ENCODE assay signal across 20 cellular contexts in the genomic region with DNA sequence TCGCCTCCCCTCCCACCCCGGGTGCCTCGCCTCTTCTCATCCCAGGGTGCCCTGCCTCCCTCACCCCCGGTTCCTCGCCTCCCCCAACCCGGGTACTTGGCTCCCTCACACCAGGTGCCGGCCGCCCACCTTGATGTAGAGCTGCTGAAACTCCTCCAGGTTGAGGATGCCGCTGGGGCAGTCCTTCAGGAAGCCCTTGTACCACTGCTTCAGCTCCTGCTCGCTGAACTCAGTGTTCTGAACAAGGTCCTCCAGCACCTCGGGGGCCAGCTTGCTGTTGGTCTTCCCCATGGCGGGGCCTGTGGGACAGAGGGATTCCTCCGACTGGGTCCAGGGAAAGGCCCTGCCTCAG. TPM values are rescaled to one million over a fixed set of nuclear protein-coding genes. Genes with fewer than 3 reads are reported as not detected.
"Had no signal": no experiment of that assay in that cellular context is flagged by ENCODE, and none has a peak within 500 bp of the region (broad histone marks: within the 10 kb centered on the region; RNA-seq: fewer than 3 reads in every experiment).

No MANE protein-coding gene starts in this region.

- H3K9me3 Mint-ChIP-seq: activated CD4-positive, alpha-beta T cell treated with anti-CD3 and anti-CD28 coated beads, Interleukin-2, amount 10 ng/mL, durations not matched to agents 7 days and 5 days; dendritic cell treated with granulocyte-macrophage colony-stimulating factor and Interleukin-4, amounts not matched to agents 40 ng/mL and 50 ng/mL, for 4 days had no signal

- H3K4me1 ChIP-seq: ascending aorta, breast epithelium, esophagus muscularis mucosa, neural progenitor cell, psoas muscle had no signal

- H3K36me3 ChIP-seq: ascending aorta, breast epithelium, esophagus muscularis mucosa, gastroesophageal sphincter, heart left ventricle, neural progenitor cell, thoracic aorta, upper lobe of left lung had no signal

- H3K4me2 ChIP-seq: neural progenitor cell had no signal

- H3K9me3 ChIP-seq: ascending aorta, breast epithelium, esophagus muscularis mucosa, gastroesophageal sphincter, heart left ventricle, psoas muscle, thoracic aorta, upper lobe of left lung had no signal

- H3K27ac ChIP-seq: ascending aorta, breast epithelium, esophagus muscularis mucosa, gastroesophageal sphincter, heart left ventricle, neural progenitor cell, psoas muscle, thoracic aorta, upper lobe of left lung had no signal

- H3K27ac Mint-ChIP-seq: activated CD4-positive, alpha-beta T cell treated with anti-CD3 and anti-CD28 coated beads, Interleukin-2, amount 10 ng/mL, durations not matched to agents 7 days and 5 days; activated CD8-positive, alpha-beta T cell treated with anti-CD3 and anti-CD28 coated beads, Interleukin-2, amount 10 ng/mL, durations not matched to agents 7 days and 5 days; dendritic cell treated with granulocyte-macrophage colony-stimulating factor and Interleukin-4, amounts not matched to agents 40 ng/mL and 50 ng/mL, for 4 days; neural progenitor cell had no signal

- ATAC-seq: gastroesophageal sphincter, left lobe of liver had no signal

- H3K27me3 ChIP-seq: ascending aorta had no signal

- H3K4me3 Mint-ChIP-seq: activated CD4-positive, alpha-beta T cell treated with anti-CD3 and anti-CD28 coated beads, Interleukin-2, amount 10 ng/mL, durations not matched to agents 7 days and 5 days; activated CD8-positive, alpha-beta T cell treated with anti-CD3 and anti-CD28 coated beads, Interleukin-2, amount 10 ng/mL, durations not matched to agents 7 days and 5 days; dendritic cell treated with granulocyte-macrophage colony-stimulating factor and Interleukin-4, amounts not matched to agents 40 ng/mL and 50 ng/mL, for 4 days; neural progenitor cell had no signal

- H3K9ac ChIP-seq: neural progenitor cell had no signal

- DNase-seq: activated CD8-positive, alpha-beta memory T cell treated with anti-CD3 and anti-CD28 coated beads, Interleukin-2, amount 50 U/mL, for 48 hours; heart left ventricle; kidney; mammary epithelial cell; midbrain; psoas muscle had no signal

- H3K4me3 ChIP-seq: ascending aorta, gastroesophageal sphincter, neural progenitor cell, psoas muscle, thoracic aorta, upper lobe of left lung had no signal

RNA-seq across cellular contexts. Expression of a gene that starts 6.9 kb away (rescaled TPM):
- total RNA-seq: ascending aorta, breast epithelium, endothelial cell of umbilical vein, osteocyte had no signal
- polyA plus RNA-seq: endothelial cell of umbilical vein had no signal

RNA-seq across cellular contexts. Expression of a gene that starts 12.4 kb away (rescaled TPM):
- total RNA-seq: activated CD4-positive, alpha-beta T cell treated with anti-CD3 and anti-CD28 coated beads, Interleukin-2, amount 10 ng/mL, durations not matched to agents 7 days and 5 days; activated CD8-positive, alpha-beta T cell treated with anti-CD3 and anti-CD28 coated beads, Interleukin-2, amount 10 ng/mL, durations not matched to agents 7 days and 5 days; ascending aorta; endothelial cell of umbilical vein; left lobe of liver; osteocyte had no signal
- polyA plus RNA-seq: endothelial cell of umbilical vein, mammary epithelial cell had no signal

RNA-seq across cellular contexts. Expression of a gene that starts 44.8 kb away (rescaled TPM):
- total RNA-seq: activated CD4-positive, alpha-beta T cell treated with anti-CD3 and anti-CD28 coated beads, Interleukin-2, amount 10 ng/mL, durations not matched to agents 7 days and 5 days; activated CD8-positive, alpha-beta T cell treated with anti-CD3 and anti-CD28 coated beads, Interleukin-2, amount 10 ng/mL, durations not matched to agents 7 days and 5 days; endothelial cell of umbilical vein; mammary epithelial cell; SK-MEL-5 had no signal
- polyA plus RNA-seq: endothelial cell of umbilical vein had no signal
